Comparison of ENCODE assay signal across 23 cellular contexts in genomic region chr1:40921522-40921921, GRCh38. TPM values are rescaled to one million over a fixed set of nuclear protein-coding genes. Genes with fewer than 3 reads are reported as not detected.
"Had no signal": no experiment of that assay in that cellular context is flagged by ENCODE, and none has a peak within 500 bp of the region (broad histone marks: within the 10 kb centered on the region; RNA-seq: fewer than 3 reads in every experiment).

No MANE protein-coding gene starts in this region.

- H3K9me3 ChIP-seq: SK-N-SH had no signal

- ATAC-seq: HepG2 had no signal

- DNase-seq: IMR-90, Karpas-422, KG1, MM.1S, NCI-H1048, NCI-H1105, NCI-H1417, NCI-H1436 treated with DMSO at 0.1 percent for 48 hours, NCI-H1694, NCI-H1930, NCI-H2081, NCI-H2107, NCI-H2227 treated with DMSO at 0.1 percent for 48 hours, NCI-H510A, NCI-H524 treated with DMSO at 0.1 percent for 48 hours, NCI-H69, NCI-H774, SHP77, SK-N-SH, SW 1271 had no signal

- H3K27ac ChIP-seq: RWPE1 had no signal

RNA-seq across cellular contexts. Expression of gene CITED4, which starts 59.4 kb away (rescaled TPM):
- total RNA-seq: HT1080 had no signal
